10 cellular contexts compared by ENCODE assay signal in the genomic region with DNA sequence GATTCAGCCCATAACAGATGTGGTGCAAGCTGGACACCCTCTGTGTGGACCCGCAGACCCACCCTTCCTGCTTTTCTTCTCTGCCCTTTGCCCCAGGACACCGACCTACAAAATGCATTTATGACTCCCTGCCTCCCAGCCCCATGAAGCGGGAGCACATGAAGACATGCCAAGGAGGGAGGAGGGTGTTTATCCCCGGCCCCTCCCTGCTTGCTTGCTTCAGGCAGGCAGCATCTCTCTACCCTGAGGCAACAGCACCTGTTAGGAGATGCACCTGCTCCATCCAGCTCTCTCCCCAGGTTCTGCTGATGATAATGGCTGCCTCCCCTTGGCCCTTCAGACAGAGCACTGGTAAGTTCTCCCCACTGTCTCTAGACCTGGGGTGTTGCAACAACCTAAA.
"Had no signal": no experiment of that assay in that cellular context is flagged by ENCODE, and none has a peak within 500 bp of the region (broad histone marks: within the 10 kb centered on the region; RNA-seq: fewer than 3 reads in every experiment).

No MANE protein-coding gene starts in this region.

- DNase-seq: activated naive CD4-positive, alpha-beta T cell treated with anti-CD3 and anti-CD28 coated beads, Interleukin-2, amount 50 U/mL, for 16 hours; adrenal gland; effector memory CD8-positive, alpha-beta T cell; immature natural killer cell; left cardiac atrium; nephron progenitor cell; stimulated activated CD4-positive, alpha-beta T cell treated with anti-CD3 and anti-CD28 coated beads, Interleukin-4, amount 100 ng/mL, for 1 hour; stimulated activated CD8-positive, alpha-beta memory T cell treated with anti-CD3 and anti-CD28 coated beads, Interleukin-4, amount 100 ng/mL, for 48 hours; T-helper 17 cell had no signal

- H3K27me3 ChIP-seq: adrenal gland had no signal

- H3K27ac Mint-ChIP-seq: effector memory CD8-positive, alpha-beta T cell; immature natural killer cell; nephron progenitor cell; stimulated activated naive CD8-positive, alpha-beta T cell treated with anti-CD3 and anti-CD28 coated beads, Interleukin-15, Interleukin-2, amounts not matched to agents 100 ng/mL and 50 ng/mL, for 24 hours; T-helper 17 cell had no signal

- H3K36me3 Mint-ChIP-seq: immature natural killer cell had no signal

- H3K27ac ChIP-seq: adrenal gland had no signal

- H3K9me3 ChIP-seq: adrenal gland had no signal

- H3K4me3 Mint-ChIP-seq: effector memory CD8-positive, alpha-beta T cell; immature natural killer cell; nephron progenitor cell; stimulated activated naive CD8-positive, alpha-beta T cell treated with anti-CD3 and anti-CD28 coated beads, Interleukin-15, Interleukin-2, amounts not matched to agents 100 ng/mL and 50 ng/mL, for 24 hours; T-helper 17 cell had no signal

- ATAC-seq: effector memory CD8-positive, alpha-beta T cell; left cardiac atrium; T-helper 17 cell had no signal

- H3K4me3 ChIP-seq: adrenal gland had no signal

- H3K4me1 Mint-ChIP-seq: immature natural killer cell had no signal

- H3K9me3 Mint-ChIP-seq: effector memory CD8-positive, alpha-beta T cell; immature natural killer cell; nephron progenitor cell; stimulated activated naive CD8-positive, alpha-beta T cell treated with anti-CD3 and anti-CD28 coated beads, Interleukin-15, Interleukin-2, amounts not matched to agents 100 ng/mL and 50 ng/mL, for 24 hours had no signal

- H3K36me3 ChIP-seq: adrenal gland had no signal
